10 cellular contexts compared by ENCODE assay signal in genomic region chr3:115072265-115073008, GRCh38.
DNase-seq lines count a peak whose midpoint lies in the region; TF ChIP-seq lines count a peak whose summit lies in the region.
"Had no signal": no experiment of that assay in that cellular context is flagged by ENCODE, and none has a peak within 500 bp of the region (broad histone marks: within the 10 kb centered on the region; RNA-seq: fewer than 3 reads in every experiment).

No MANE protein-coding gene starts in this region.

- WGBS in esophagus muscularis mucosa, result 76% methylated on average over 6 of the region's 6 CpGs
- WGBS in testis, 2 donors, result 76 to 82% methylated on average over 6 of the region's 6 CpGs

- TF ChIP-seq POLR2A in esophagus muscularis mucosa (IDR thresholded peaks at IDR 0.05; ENCODE audit: low read depth), result no peak
- TF ChIP-seq POLR2A in testis (IDR thresholded peaks at IDR 0.05), result no peak

- no peaks in the 10 kb centered on the region for H3K9me3 ChIP-seq in esophagus muscularis mucosa
- no peaks in the 10 kb centered on the region for H3K9me3 ChIP-seq in testis
- H3K9me3 ChIP-seq in tibial artery, result no peaks in the 10 kb centered on the region

- DNase-seq in ELR (ENCODE audit: low read depth), result peak; percentile 57
- DNase-seq in NCI-H748 treated with DMSO at 0.1 percent for 48 hours (lab: John Stamatoyannopoulos, UW), result peak; percentile 13
- DNase-seq in esophagus muscularis mucosa (ENCODE audit: extremely low spot score), result no peak
- DNase-seq in pulmonary artery endothelial cell (ENCODE audit: low read depth, low spot score), result peak; percentile 58
- no peak for DNase-seq in GDM1 (lab: John Stamatoyannopoulos, UW)
- no peak for DNase-seq in anterior cingulate cortex (lab: John Stamatoyannopoulos, UW)
- DNase-seq in testis, result no peak
- no peak for DNase-seq in tibial artery
- DNase-seq: effector CD4-positive, alpha-beta T cell; NCI-H1694 treated with DMSO at 0.1 percent for 48 hours had no signal

- intact Hi-C loops in esophagus muscularis mucosa (cut with DNase I) (no loop called here), testis (cut with DNase I; ENCODE audit: low total_unique reads) (no loop called here), tibial artery (cut with DNase I; ENCODE audit: low total_unique reads) (no loop called here)

- no peak for TF ChIP-seq CTCF in esophagus muscularis mucosa (IDR thresholded peaks at IDR 0.05)
- TF ChIP-seq CTCF in testis (IDR thresholded peaks at IDR 0.05), result no peak
- no peak for TF ChIP-seq CTCF in tibial artery (IDR thresholded peaks at IDR 0.05)

- H3K27ac ChIP-seq in esophagus muscularis mucosa (replicated peaks in 1 of 4) (peak overlapping the region; percentile 37 to 48 (median 44)), testis (no peak overlapping the region), tibial artery (no peak overlapping the region)

- peaks cover 38 to 57% (median 39%) of the 10 kb centered on the region in 4 donors for H3K4me1 ChIP-seq in esophagus muscularis mucosa
- no peaks in the 10 kb centered on the region for H3K4me1 ChIP-seq in testis
- peaks cover 0 to 31% (median 3%) of the 10 kb centered on the region in 4 donors for H3K4me1 ChIP-seq in tibial artery

- TF ChIP-seq EP300 in esophagus muscularis mucosa (IDR thresholded peaks at IDR 0.05), result no peak

- no peaks in the 10 kb centered on the region for H3K36me3 ChIP-seq in esophagus muscularis mucosa
- no peaks in the 10 kb centered on the region for H3K36me3 ChIP-seq in testis (ENCODE audit: low read depth, missing control alignments)
- peaks cover 0 to 5% (median 0%) of the 10 kb centered on the region in 3 donors for H3K36me3 ChIP-seq in tibial artery

- H3K27me3 ChIP-seq in esophagus muscularis mucosa (no peaks in the 10 kb centered on the region), testis (no peaks in the 10 kb centered on the region), tibial artery (no peaks in the 10 kb centered on the region)

- H3K4me3 ChIP-seq in esophagus muscularis mucosa (no peak overlapping the region), testis (no peak overlapping the region), tibial artery (no peak overlapping the region)

Comparison
In these comparisons a context has a peak if more than half of its experiments do, and no peak if none do; other contexts are left out.
1. DNase-seq: peak in ELR (single experiment), NCI-H748 treated with DMSO at 0.1 percent for 48 hours (single experiment) and pulmonary artery endothelial cell (single experiment); none in esophagus muscularis mucosa (single experiment), GDM1 (single experiment), anterior cingulate cortex (0 of 58), testis (single experiment) and tibial artery (0 of 2).
2. H3K27ac ChIP-seq: peak in esophagus muscularis mucosa (4 of 4); none in testis (0 of 2) and tibial artery (0 of 2).